ENCODE assay signal across 37 cellular contexts in genomic region chr2:63104482-63104881, GRCh38. TPM values are rescaled to one million over a fixed set of nuclear protein-coding genes. Genes with fewer than 3 reads are reported as not detected.
"Had no signal": no experiment of that assay in that cellular context is flagged by ENCODE, and none has a peak within 500 bp of the region (broad histone marks: within the 10 kb centered on the region; RNA-seq: fewer than 3 reads in every experiment).

No MANE protein-coding gene starts in this region.

- H3K27me3 ChIP-seq: adrenal gland, body of pancreas, brain microvascular endothelial cell, breast epithelium had no signal

- H3K4me3 ChIP-seq: adrenal gland, body of pancreas, breast epithelium had no signal

- H3K27ac ChIP-seq: adrenal gland, body of pancreas, brain microvascular endothelial cell, breast epithelium, VCaP had no signal

- DNase-seq: activated B cell treated with CpG ODN at 0.5 μM for 24 hours; activated CD4-positive, alpha-beta memory T cell treated with anti-CD3 and anti-CD28 coated beads for 36 hours; activated CD4-positive, alpha-beta T cell treated with anti-CD3 and anti-CD28 coated beads for 4 hours; activated CD4-positive, alpha-beta T cell treated with anti-CD3 and anti-CD28 coated beads, Interleukin-2, amount 10 ng/mL, durations not matched to agents 24 days and 14 days; activated CD4-positive, alpha-beta T cell treated with anti-CD3 and anti-CD28 coated beads, Interleukin-2, amount 50 U/mL, for 1 hour; activated CD4-positive, alpha-beta T cell treated with anti-CD3 and anti-CD28 coated beads, Interleukin-2, amount 50 U/mL, for 4 hours; activated CD4-positive, CD25-positive, alpha-beta regulatory T cell treated with anti-CD3 and anti-CD28 coated beads, Interleukin-2, amount 50 U/mL, for 72 hours; activated CD8-positive, alpha-beta memory T cell treated with anti-CD3 and anti-CD28 coated beads, Interleukin-2, amount 50 U/mL, for 4 hours; activated CD8-positive, alpha-beta T cell treated with anti-CD3 and anti-CD28 coated beads for 36 hours; activated effector memory CD4-positive, alpha-beta T cell treated with anti-CD3 and anti-CD28 coated beads, Interleukin-2, amount 50 U/mL, for 16 hours; activated gamma-delta T cell treated with Interleukin-2 at 50 U/mL for 16 hours; activated naive CD4-positive, alpha-beta T cell; activated naive CD4-positive, alpha-beta T cell treated with anti-CD3 and anti-CD28 coated beads for 36 hours; activated naive CD4-positive, alpha-beta T cell treated with anti-CD3 and anti-CD28 coated beads, Interleukin-2, amount 50 U/mL, for 16 hours; activated naive CD8-positive, alpha-beta T cell treated with anti-CD3 and anti-CD28 coated beads for 36 hours; activated T-cell treated with anti-CD3 and anti-CD28 coated beads for 4 hours; activated T-cell treated with anti-CD3 and anti-CD28 coated beads, Interleukin-2, amount 50 U/mL, for 1 hour; activated T-cell treated with anti-CD3 and anti-CD28 coated beads, Interleukin-2, amount 50 U/mL, for 4 hours; activated T-cell treated with anti-CD3 and anti-CD28 coated beads, Interleukin-2, amount 50 U/mL, for 72 hours; adrenal gland; amniotic stem cell; aorta; body of pancreas; brain microvascular endothelial cell; central memory CD4-positive, alpha-beta T cell; T-helper 2 cell; T-helper 9 cell had no signal

- H3K27ac Mint-ChIP-seq: activated B cell treated with CpG ODN at 0.5 μM for 24 hours; activated CD4-positive, alpha-beta memory T cell treated with anti-CD3 and anti-CD28 coated beads for 36 hours; activated CD4-positive, alpha-beta T cell treated with anti-CD3 and anti-CD28 coated beads, Interleukin-2, amount 10 ng/mL, durations not matched to agents 24 days and 14 days; activated CD8-positive, alpha-beta T cell treated with anti-CD3 and anti-CD28 coated beads for 36 hours; activated naive CD4-positive, alpha-beta T cell treated with anti-CD3 and anti-CD28 coated beads for 36 hours; activated naive CD4-positive, alpha-beta T cell treated with anti-CD3 and anti-CD28 coated beads, Interleukin-2, amount 50 U/mL, for 72 hours; activated naive CD8-positive, alpha-beta T cell treated with anti-CD3 and anti-CD28 coated beads for 36 hours; activated T-cell treated with anti-CD3 and anti-CD28 coated beads, Interleukin-2, amount 50 U/mL, for 72 hours; activated T-helper 1 cell treated with anti-CD3 and anti-CD28 coated beads, Interleukin-12 subunit alpha, Interleukin-12 subunit beta, Interleukin-2, Interleukin-4 antibody, amounts not matched to agents 30 ng/mL and 10 ng/mL and 1 ng/mL, durations not matched to agents 14 hours and 24 hours and 36 hours; activated T-helper 17 cell treated with anti-CD3 and anti-CD28 coated beads, Interleukin-2, amount 50 U/mL, for 72 hours; T-helper 2 cell treated with Interferon-gamma antibody and Interleukin-4, amounts not matched to agents 5 μg/mL and 100 μg/mL, for 36 hours had no signal

- H3K27me3 Mint-ChIP-seq: activated CD4-positive, alpha-beta T cell treated with anti-CD3 and anti-CD28 coated beads, Interleukin-2, amount 10 ng/mL, durations not matched to agents 24 days and 14 days; activated CD8-positive, alpha-beta T cell treated with anti-CD3 and anti-CD28 coated beads for 36 hours had no signal

- H3K36me3 ChIP-seq: adrenal gland, brain microvascular endothelial cell, breast epithelium had no signal

- H3K4me3 Mint-ChIP-seq: activated B cell treated with CpG ODN at 0.5 μM for 24 hours; activated CD4-positive, alpha-beta memory T cell treated with anti-CD3 and anti-CD28 coated beads for 36 hours; activated CD4-positive, alpha-beta T cell treated with anti-CD3 and anti-CD28 coated beads, Interleukin-2, amount 10 ng/mL, durations not matched to agents 24 days and 14 days; activated CD8-positive, alpha-beta T cell treated with anti-CD3 and anti-CD28 coated beads for 36 hours; activated naive CD4-positive, alpha-beta T cell treated with anti-CD3 and anti-CD28 coated beads for 36 hours; activated naive CD8-positive, alpha-beta T cell treated with anti-CD3 and anti-CD28 coated beads for 36 hours; activated T-cell treated with anti-CD3 and anti-CD28 coated beads, Interleukin-2, amount 50 U/mL, for 4 hours; activated T-cell treated with anti-CD3 and anti-CD28 coated beads, Interleukin-2, amount 50 U/mL, for 72 hours; activated T-helper 1 cell treated with anti-CD3 and anti-CD28 coated beads, Interleukin-12 subunit alpha, Interleukin-12 subunit beta, Interleukin-2, Interleukin-4 antibody, amounts not matched to agents 30 ng/mL and 10 ng/mL and 1 ng/mL, durations not matched to agents 14 hours and 24 hours and 36 hours; activated T-helper 17 cell treated with anti-CD3 and anti-CD28 coated beads, Interleukin-2, amount 50 U/mL, for 72 hours; T-helper 2 cell treated with Interferon-gamma antibody and Interleukin-4, amounts not matched to agents 5 μg/mL and 100 μg/mL, for 36 hours had no signal

- H3K4me1 ChIP-seq: adrenal gland, body of pancreas, breast epithelium had no signal

- FAIRE-seq: astrocyte, colon had no signal

- H3K4me1 Mint-ChIP-seq: activated B cell treated with CpG ODN at 0.5 μM for 24 hours; activated CD4-positive, alpha-beta T cell treated with anti-CD3 and anti-CD28 coated beads, Interleukin-2, amount 10 ng/mL, durations not matched to agents 24 days and 14 days; activated naive CD8-positive, alpha-beta T cell treated with anti-CD3 and anti-CD28 coated beads for 36 hours; activated T-helper 17 cell treated with anti-CD3 and anti-CD28 coated beads, Interleukin-2, amount 50 U/mL, for 72 hours had no signal

- H3K9me3 ChIP-seq: body of pancreas had no signal

- ATAC-seq: activated CD8-positive, alpha-beta T cell treated with anti-CD3 and anti-CD28 coated beads for 36 hours; activated naive CD4-positive, alpha-beta T cell treated with anti-CD3 and anti-CD28 coated beads, Interleukin-2, amount 50 U/mL, for 72 hours; activated T-cell treated with anti-CD3 and anti-CD28 coated beads, Interleukin-2, amount 50 U/mL, for 4 hours; activated T-cell treated with anti-CD3 and anti-CD28 coated beads, Interleukin-2, amount 50 U/mL, for 72 hours; activated T-helper 17 cell treated with anti-CD3 and anti-CD28 coated beads, Interleukin-2, amount 50 U/mL, for 72 hours; body of pancreas had no signal

- H3K36me3 Mint-ChIP-seq: activated CD4-positive, alpha-beta memory T cell treated with anti-CD3 and anti-CD28 coated beads for 36 hours had no signal

RNA-seq across cellular contexts. Expression of gene OTX1, which starts 53.9 kb away (rescaled TPM):
- total RNA-seq: activated B cell treated with CpG ODN at 0.5 μM for 24 hours; activated CD4-positive, alpha-beta memory T cell treated with anti-CD3 and anti-CD28 coated beads for 36 hours; activated CD4-positive, alpha-beta T cell treated with anti-CD3 and anti-CD28 coated beads, Interleukin-2, amount 10 ng/mL, durations not matched to agents 24 days and 14 days; activated CD8-positive, alpha-beta T cell treated with anti-CD3 and anti-CD28 coated beads for 36 hours; activated naive CD4-positive, alpha-beta T cell treated with anti-CD3 and anti-CD28 coated beads for 36 hours; activated naive CD4-positive, alpha-beta T cell treated with anti-CD3 and anti-CD28 coated beads, Interleukin-2, amount 50 U/mL, for 72 hours; activated naive CD8-positive, alpha-beta T cell treated with anti-CD3 and anti-CD28 coated beads for 36 hours; activated T-cell treated with anti-CD3 and anti-CD28 coated beads, Interleukin-2, amount 50 U/mL, for 4 hours; activated T-helper 17 cell treated with anti-CD3 and anti-CD28 coated beads, Interleukin-2, amount 50 U/mL, for 72 hours; adrenal gland; aorta; body of pancreas; breast epithelium; cardiac septum; cerebellum had no signal
- polyA plus RNA-seq: aorta had no signal
